Comparison of ENCODE assay signal across 39 cellular contexts in genomic region chr15:37873336-37873735, GRCh38.
DNase-seq lines count a peak whose midpoint lies in the region; ATAC-seq, FAIRE-seq and TF ChIP-seq lines count a peak whose summit lies in the region.
"Had no signal": no experiment of that assay in that cellular context is flagged by ENCODE, and none has a peak within 500 bp of the region (broad histone marks: within the 10 kb centered on the region; RNA-seq: fewer than 3 reads in every experiment).

No MANE protein-coding gene starts in this region.

- intact Hi-C loops in HepG2 (cut with micrococcal nuclease; ENCODE audit: unreplicated experiment) = no loop called here

- H3K4me3 ChIP-seq in liver (ENCODE audit: low read depth in 1 of 3, low read length in 3 of 3) = no peak overlapping the region
- no peak overlapping the region for H3K4me3 ChIP-seq in HepG2 (replicated peaks in 1 of 3; ENCODE audit: insufficient read depth in 1 of 3, low read depth in 2 of 3, low read length in 3 of 3)
- peak overlapping the region; percentile 71 for H3K4me3 ChIP-seq in endocrine pancreas (ENCODE audit: control insufficient read depth, insufficient read depth, low read length)
- H3K4me3 ChIP-seq: HAP-1, heart right ventricle, lung, pancreas had no signal

- POLR2A ChIA-PET in HepG2 (lab: Yijun Ruan, JAX) = no interaction called here

- H3K9me3 ChIP-seq in liver (ENCODE audit: control insufficient read depth in 4 of 4, low read length in 3 of 4) = no peaks in the 10 kb centered on the region
- H3K9me3 ChIP-seq in HepG2 (ENCODE audit: low read length) = no peaks in the 10 kb centered on the region
- no peaks in the 10 kb centered on the region for H3K9me3 ChIP-seq in endocrine pancreas (ENCODE audit: control insufficient read depth, low read length)
- H3K9me3 ChIP-seq: HAP-1, heart right ventricle, pancreas had no signal

- no peak for FAIRE-seq in HepG2 (lab: Jason Lieb, UNC)
- FAIRE-seq: A204.1, D721Med, endothelial cell of umbilical vein, keratinocyte, pancreas, RCC 7860, small intestine had no signal

- H3K36me3 ChIP-seq in liver (ENCODE audit: control insufficient read depth in 4 of 4, insufficient read depth in 3 of 4, low read depth in 1 of 4, low read length in 3 of 4) = no peaks in the 10 kb centered on the region
- H3K36me3 ChIP-seq in HepG2 (replicated peaks in 1 of 2; ENCODE audit: control insufficient read depth in 1 of 2, insufficient read depth in 2 of 2, low read length in 2 of 2) = no peaks in the 10 kb centered on the region
- no peaks in the 10 kb centered on the region for H3K36me3 ChIP-seq in endocrine pancreas (ENCODE audit: control insufficient read depth, insufficient read depth, low read length)
- H3K36me3 ChIP-seq: brain microvascular endothelial cell, HAP-1, heart right ventricle, pancreas, WERI-Rb-1 had no signal

- no TSS peak for BruUV-seq in HepG2 (replicated peaks; lab: Mats Ljungman, UMichigan)

- H3K4me1 ChIP-seq in liver (ENCODE audit: control insufficient read depth in 4 of 4, insufficient read depth in 4 of 4, low read length in 3 of 4) (peaks cover 0 to 11% (median 7%) of the 10 kb centered on the region in 4 donors), HepG2 (ENCODE audit: insufficient read depth, low read length) (no peaks in the 10 kb centered on the region), endocrine pancreas (ENCODE audit: control insufficient read depth, insufficient read depth, low read length) (peaks cover 26% of the 10 kb centered on the region)
- H3K4me1 ChIP-seq: HAP-1, pancreas had no signal

- in situ Hi-C loops in HepG2 (cut with HindIII; ENCODE audit: extremely low pct_ligation_motif_present, low pct_unique_long_range_greater_than_20kb) = loop anchor here (25.0 kb wide), 1 partner anchor 636 kb away; no protein-coding TSS in a partner anchor

- H3K27ac ChIP-seq in liver (ENCODE audit: low read depth in 1 of 2, low read length in 2 of 2) (peak overlapping the region; percentile 56 to 74), HepG2 (ENCODE audit: extremely low read length, insufficient read depth, low read length) (no peak overlapping the region)
- H3K27ac ChIP-seq: brain microvascular endothelial cell, heart right ventricle, HL-60, KMS-11, pancreas, WERI-Rb-1 had no signal

- H3K9ac ChIP-seq in liver (ENCODE audit: low read depth in 1 of 2, low read length in 2 of 2) (peak overlapping the region in 1 of 2 donors; percentile 53), HepG2 (ENCODE audit: insufficient read depth, low read depth, low read length) (no peak overlapping the region), endocrine pancreas (ENCODE audit: control insufficient read depth, insufficient read depth, low read length) (no peak overlapping the region)
- H3K9ac ChIP-seq: KMS-11 had no signal

- TF ChIP-seq POLR2A in HepG2 (IDR thresholded peaks at IDR 0.05; ENCODE audit: insufficient read depth in 1 of 2, low read depth in 2 of 2, low read length in 2 of 2) = no peak

- H2AFZ ChIP-seq in HepG2 (ENCODE audit: low read length) = no peak overlapping the region

- DNase-seq in HepG2 (ENCODE audit: low spot score) (no peak), left kidney (ENCODE audit: low read depth, low spot score) (peak; percentile 63), epidermal melanocyte (ENCODE audit: insufficient read length, low spot score) (no peak), anterior cingulate cortex (lab: John Stamatoyannopoulos, UW) (no peak), NCI-H524 (lab: John Stamatoyannopoulos, UW) (no peak)
- DNase-seq: activated CD4-positive, alpha-beta T cell treated with anti-CD3 and anti-CD28 coated beads for 4 hours; activated CD8-positive, alpha-beta T cell treated with anti-CD3 and anti-CD28 coated beads, Interleukin-2, amount 10 ng/mL, durations not matched to agents 7 days and 5 days; activated naive CD4-positive, alpha-beta T cell treated with anti-CD3 and anti-CD28 coated beads, Interleukin-2, amount 10 ng/mL, durations not matched to agents 7 days and 5 days; AML-193; amniotic stem cell; brain microvascular endothelial cell; CD4-positive, CD25-positive, alpha-beta regulatory T cell; cerebellar nuclear complex; foreskin melanocyte; heart right ventricle; MM.1S; NCI-H1436 treated with DMSO at 0.1 percent for 48 hours; NCI-H2081 treated with DMSO at 0.1 percent for 48 hours; NCI-H2227 treated with DMSO at 0.1 percent for 48 hours; NCI-H526 treated with DMSO at 0.1 percent for 48 hours; pancreas; SHP77 treated with DMSO at 0.1 percent for 48 hours; small intestine; stimulated activated naive CD8-positive, alpha-beta T cell treated with anti-CD3 and anti-CD28 coated beads, Interleukin-15, Interleukin-2, amounts not matched to agents 100 U/mL and 50 U/mL, for 24 hours; T1000; WERI-Rb-1 had no signal

- ATAC-seq in HepG2 (no peak), GM18909 (IDR thresholded peaks at IDR 0.05; ENCODE audit: poor library complexity, unreplicated experiment) (no peak)
- ATAC-seq: activated CD8-positive, alpha-beta T cell treated with anti-CD3 and anti-CD28 coated beads, Interleukin-2, amount 10 ng/mL, durations not matched to agents 7 days and 5 days; heart right ventricle; natural killer cell treated with Interleukin-12 subunit alpha and Interleukin-12 subunit beta and Interleukin-15 and Interleukin-18, amount 100 ng/mL, for 72 hours; stimulated activated naive CD8-positive, alpha-beta T cell treated with anti-CD3 and anti-CD28 coated beads, Interleukin-15, Interleukin-2, amounts not matched to agents 100 U/mL and 50 U/mL, for 24 hours had no signal

- H3K79me2 ChIP-seq in HepG2 (ENCODE audit: insufficient read depth, low read length) = no peaks in the 10 kb centered on the region

- H3K27me3 ChIP-seq in liver (ENCODE audit: control insufficient read depth in 4 of 4, insufficient read depth in 4 of 4, low read length in 3 of 4) (no peaks in the 10 kb centered on the region), HepG2 (ENCODE audit: control insufficient read depth in 1 of 2, insufficient read depth in 2 of 2, low read length in 2 of 2) (no peaks in the 10 kb centered on the region), endocrine pancreas (ENCODE audit: control insufficient read depth, insufficient read depth, low read length) (no peaks in the 10 kb centered on the region)
- H3K27me3 ChIP-seq: brain microvascular endothelial cell had no signal

- no peaks in the 10 kb centered on the region for H4K20me1 ChIP-seq in HepG2 (ENCODE audit: insufficient read depth, low read length)

- WGBS in liver = 30% methylated on average over 3 of the region's 3 CpGs
- 1% methylated on average over 3 of the region's 3 CpGs for WGBS in HepG2 (ENCODE audit: low lambda C conversion rate)

- no peak for TF ChIP-seq RAD21 in liver (IDR thresholded peaks at IDR 0.05)
- no peak for TF ChIP-seq RAD21 in HepG2 (CRISPR knock-in tag; IDR thresholded peaks at IDR 0.05)

- CTCF ChIA-PET in HepG2 (lab: Yijun Ruan, JAX; ENCODE audit: low intra/inter-chr PET ratio, low total read pairs) = no interaction called here

- H3K4me2 ChIP-seq in HepG2 (ENCODE audit: low read depth, low read length) = no peak overlapping the region
- H3K4me2 ChIP-seq: KMS-11 had no signal

- no peak for TF ChIP-seq EP300 in HepG2 (IDR thresholded peaks at IDR 0.05; ENCODE audit: low read depth in 2 of 2, low read length in 2 of 2)
- no peak for TF ChIP-seq EP300 in HepG2 (CRISPR knock-in tag; IDR thresholded peaks at IDR 0.05; ENCODE audit: borderline replicate concordance)

- TF ChIP-seq CTCF in liver (IDR thresholded peaks at IDR 0.05; ENCODE audit: low read depth, low read length, missing input control) = no peak
- TF ChIP-seq CTCF in HepG2 (CRISPR knock-in tag; IDR thresholded peaks at IDR 0.05) = no peak

TF ChIP-seq in liver, 16 proteins besides CTCF, POLR2A, EP300 and RAD21 (continues in another document):
- TF ChIP-seq HNF4A (conservative IDR thresholded peaks at IDR 0.05) (no peak), NR2F2 (IDR thresholded peaks at IDR 0.05) (no peak), EGR1 (IDR thresholded peaks at IDR 0.05; ENCODE audit: low read depth in 2 of 2) (no peak), YY1 (IDR thresholded peaks at IDR 0.05) (no peak), FOXA2 (IDR thresholded peaks at IDR 0.05) (no peak), TAF1 (conservative IDR thresholded peaks at IDR 0.05) (no peak), HNF4G (IDR thresholded peaks at IDR 0.05) (no peak), SP1 (IDR thresholded peaks at IDR 0.05) (no peak)

TF ChIP-seq in HepG2, 621 proteins besides CTCF, POLR2A, EP300 and RAD21 (continues in another document):
- TF ChIP-seq PHB2 (IDR thresholded peaks at IDR 0.05; ENCODE audit: partially characterized antibody) = no peak
- TF ChIP-seq ZMYM4 (CRISPR knock-in tag; IDR thresholded peaks at IDR 0.05) = no peak
- TF ChIP-seq HHEX (CRISPR knock-in tag; IDR thresholded peaks at IDR 0.05) = no peak
- TF ChIP-seq STAT6 (CRISPR knock-in tag; IDR thresholded peaks at IDR 0.05; ENCODE audit: borderline replicate concordance) = no peak
- TF ChIP-seq SUZ12 (IDR thresholded peaks at IDR 0.05; ENCODE audit: low read depth, low read length) = no peak
- no peak for TF ChIP-seq MTF2 (CRISPR knock-in tag; IDR thresholded peaks at IDR 0.05; ENCODE audit: borderline replicate concordance)
